1 cellular context compared by ENCODE assay signal in genomic region chr22:46042786-46043185, GRCh38.
TF ChIP-seq lines count a peak whose summit lies in the region.

No MANE protein-coding gene starts in this region.

TF ChIP-seq in GM23338, 12 proteins besides CTCF, POLR2A, EP300 and RAD21 (continued from another document):
- TF ChIP-seq, protein P1, sequence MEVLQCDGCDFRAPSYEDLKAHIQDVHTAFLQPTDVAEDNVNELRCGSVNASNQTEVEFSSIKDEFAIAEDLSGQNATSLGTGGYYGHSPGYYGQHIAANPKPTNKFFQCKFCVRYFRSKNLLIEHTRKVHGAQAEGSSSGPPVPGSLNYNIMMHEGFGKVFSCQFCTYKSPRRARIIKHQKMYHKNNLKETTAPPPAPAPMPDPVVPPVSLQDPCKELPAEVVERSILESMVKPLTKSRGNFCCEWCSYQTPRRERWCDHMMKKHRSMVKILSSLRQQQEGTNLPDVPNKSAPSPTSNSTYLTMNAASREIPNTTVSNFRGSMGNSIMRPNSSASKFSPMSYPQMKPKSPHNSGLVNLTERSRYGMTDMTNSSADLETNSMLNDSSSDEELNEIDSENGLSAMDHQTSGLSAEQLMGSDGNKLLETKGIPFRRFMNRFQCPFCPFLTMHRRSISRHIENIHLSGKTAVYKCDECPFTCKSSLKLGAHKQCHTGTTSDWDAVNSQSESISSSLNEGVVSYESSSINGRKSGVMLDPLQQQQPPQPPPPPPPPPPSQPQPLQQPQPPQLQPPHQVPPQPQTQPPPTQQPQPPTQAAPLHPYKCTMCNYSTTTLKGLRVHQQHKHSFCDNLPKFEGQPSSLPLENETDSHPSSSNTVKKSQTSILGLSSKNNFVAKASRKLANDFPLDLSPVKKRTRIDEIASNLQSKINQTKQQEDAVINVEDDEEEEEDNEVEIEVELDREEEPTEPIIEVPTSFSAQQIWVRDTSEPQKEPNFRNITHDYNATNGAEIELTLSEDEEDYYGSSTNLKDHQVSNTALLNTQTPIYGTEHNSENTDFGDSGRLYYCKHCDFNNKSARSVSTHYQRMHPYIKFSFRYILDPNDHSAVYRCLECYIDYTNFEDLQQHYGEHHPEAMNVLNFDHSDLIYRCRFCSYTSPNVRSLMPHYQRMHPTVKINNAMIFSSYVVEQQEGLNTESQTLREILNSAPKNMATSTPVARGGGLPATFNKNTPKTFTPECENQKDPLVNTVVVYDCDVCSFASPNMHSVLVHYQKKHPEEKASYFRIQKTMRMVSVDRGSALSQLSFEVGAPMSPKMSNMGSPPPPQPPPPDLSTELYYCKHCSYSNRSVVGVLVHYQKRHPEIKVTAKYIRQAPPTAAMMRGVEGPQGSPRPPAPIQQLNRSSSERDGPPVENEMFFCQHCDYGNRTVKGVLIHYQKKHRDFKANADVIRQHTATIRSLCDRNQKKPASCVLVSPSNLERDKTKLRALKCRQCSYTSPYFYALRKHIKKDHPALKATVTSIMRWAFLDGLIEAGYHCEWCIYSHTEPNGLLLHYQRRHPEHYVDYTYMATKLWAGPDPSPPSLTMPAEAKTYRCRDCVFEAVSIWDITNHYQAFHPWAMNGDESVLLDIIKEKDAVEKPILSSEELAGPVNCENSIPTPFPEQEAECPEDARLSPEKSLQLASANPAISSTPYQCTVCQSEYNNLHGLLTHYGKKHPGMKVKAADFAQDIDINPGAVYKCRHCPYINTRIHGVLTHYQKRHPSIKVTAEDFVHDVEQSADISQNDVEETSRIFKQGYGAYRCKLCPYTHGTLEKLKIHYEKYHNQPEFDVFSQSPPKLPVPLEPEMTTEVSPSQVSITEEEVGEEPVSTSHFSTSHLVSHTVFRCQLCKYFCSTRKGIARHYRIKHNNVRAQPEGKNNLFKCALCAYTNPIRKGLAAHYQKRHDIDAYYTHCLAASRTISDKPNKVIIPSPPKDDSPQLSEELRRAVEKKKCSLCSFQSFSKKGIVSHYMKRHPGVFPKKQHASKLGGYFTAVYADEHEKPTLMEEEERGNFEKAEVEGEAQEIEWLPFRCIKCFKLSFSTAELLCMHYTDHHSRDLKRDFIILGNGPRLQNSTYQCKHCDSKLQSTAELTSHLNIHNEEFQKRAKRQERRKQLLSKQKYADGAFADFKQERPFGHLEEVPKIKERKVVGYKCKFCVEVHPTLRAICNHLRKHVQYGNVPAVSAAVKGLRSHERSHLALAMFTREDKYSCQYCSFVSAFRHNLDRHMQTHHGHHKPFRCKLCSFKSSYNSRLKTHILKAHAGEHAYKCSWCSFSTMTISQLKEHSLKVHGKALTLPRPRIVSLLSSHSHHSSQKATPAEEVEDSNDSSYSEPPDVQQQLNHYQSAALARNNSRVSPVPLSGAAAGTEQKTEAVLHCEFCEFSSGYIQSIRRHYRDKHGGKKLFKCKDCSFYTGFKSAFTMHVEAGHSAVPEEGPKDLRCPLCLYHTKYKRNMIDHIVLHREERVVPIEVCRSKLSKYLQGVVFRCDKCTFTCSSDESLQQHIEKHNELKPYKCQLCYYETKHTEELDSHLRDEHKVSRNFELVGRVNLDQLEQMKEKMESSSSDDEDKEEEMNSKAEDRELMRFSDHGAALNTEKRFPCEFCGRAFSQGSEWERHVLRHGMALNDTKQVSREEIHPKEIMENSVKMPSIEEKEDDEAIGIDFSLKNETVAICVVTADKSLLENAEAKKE (CRISPR knock-in tag; IDR thresholded peaks at IDR 0.05) = no peak
- no peak for TF ChIP-seq EZH2 (IDR thresholded peaks at IDR 0.05; ENCODE audit: low read depth, unreplicated experiment)
- no peak for TF ChIP-seq ZNF114 (CRISPR knock-in tag; IDR thresholded peaks at IDR 0.05)
- TF ChIP-seq ZNF331 (CRISPR knock-in tag; IDR thresholded peaks at IDR 0.05; ENCODE audit: low read depth) = no peak
- TF ChIP-seq, protein P2, sequence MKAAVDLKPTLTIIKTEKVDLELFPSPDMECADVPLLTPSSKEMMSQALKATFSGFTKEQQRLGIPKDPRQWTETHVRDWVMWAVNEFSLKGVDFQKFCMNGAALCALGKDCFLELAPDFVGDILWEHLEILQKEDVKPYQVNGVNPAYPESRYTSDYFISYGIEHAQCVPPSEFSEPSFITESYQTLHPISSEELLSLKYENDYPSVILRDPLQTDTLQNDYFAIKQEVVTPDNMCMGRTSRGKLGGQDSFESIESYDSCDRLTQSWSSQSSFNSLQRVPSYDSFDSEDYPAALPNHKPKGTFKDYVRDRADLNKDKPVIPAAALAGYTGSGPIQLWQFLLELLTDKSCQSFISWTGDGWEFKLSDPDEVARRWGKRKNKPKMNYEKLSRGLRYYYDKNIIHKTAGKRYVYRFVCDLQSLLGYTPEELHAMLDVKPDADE (IDR thresholded peaks at IDR 0.05) = no peak
- no peak for TF ChIP-seq EZH2phosphoT487 (IDR thresholded peaks at IDR 0.05; ENCODE audit: unreplicated experiment)
- no peak for TF ChIP-seq JUNB (IDR thresholded peaks at IDR 0.05; ENCODE audit: unreplicated experiment)
- TF ChIP-seq STAT1 (IDR thresholded peaks at IDR 0.05; ENCODE audit: unreplicated experiment) = no peak
- TF ChIP-seq NANOG (IDR thresholded peaks at IDR 0.05; ENCODE audit: borderline replicate concordance) = no peak
- TF ChIP-seq CREB1 (CRISPR knock-in tag; IDR thresholded peaks at IDR 0.05; ENCODE audit: low read depth) = no peak
